10 cellular contexts compared by ENCODE assay signal in genomic region chr12:31370645-31371620, GRCh38. TPM values are rescaled to one million over a fixed set of nuclear protein-coding genes. Genes with fewer than 3 reads are reported as not detected.
DNase-seq lines count a peak whose midpoint lies in the region; ATAC-seq, FAIRE-seq and TF ChIP-seq lines count a peak whose summit lies in the region.
"Had no signal": no experiment of that assay in that cellular context is flagged by ENCODE, and none has a peak within 500 bp of the region (broad histone marks: within the 10 kb centered on the region; RNA-seq: fewer than 3 reads in every experiment).

No MANE protein-coding gene starts in this region.

- POLR2A ChIA-PET in endothelial cell of umbilical vein (lab: Charles Lee) = no interaction called here

- H3K4me3 ChIP-seq in endothelial cell of umbilical vein (replicated peaks in 1 of 3; ENCODE audit: insufficient read depth in 1 of 3, low read depth in 1 of 3, low read length in 3 of 3) (no peak overlapping the region), mucosa of descending colon (no peak overlapping the region)
- H3K4me3 ChIP-seq: SJSA1 had no signal

- H3K9ac ChIP-seq in endothelial cell of umbilical vein (replicated peaks; ENCODE audit: extremely low read depth, insufficient read depth, low read length) = no peak overlapping the region

- H3K27me3 ChIP-seq in endothelial cell of umbilical vein (ENCODE audit: control insufficient read depth in 2 of 2, insufficient read depth in 2 of 2, low read length in 2 of 2) = no peaks in the 10 kb centered on the region
- H3K27me3 ChIP-seq: SJSA1 had no signal

- peak; percentile 91 for ATAC-seq in mucosa of descending colon
- no peak for ATAC-seq in HG03571 (IDR thresholded peaks at IDR 0.05; ENCODE audit: unreplicated experiment)

- peak overlapping the region; percentile 46 for H3K27ac ChIP-seq in 22Rv1
- H3K27ac ChIP-seq in endothelial cell of umbilical vein (ENCODE audit: insufficient read depth, low read depth, low read length) = no peak overlapping the region
- H3K27ac ChIP-seq: SJSA1 had no signal

- H2AFZ ChIP-seq in endothelial cell of umbilical vein (ENCODE audit: low read depth, low read length) = peak overlapping the region; percentile 96

- no peaks in the 10 kb centered on the region for H3K79me2 ChIP-seq in endothelial cell of umbilical vein (ENCODE audit: control insufficient read depth, insufficient read depth, low read length)

- no peaks in the 10 kb centered on the region for H3K9me1 ChIP-seq in endothelial cell of umbilical vein (replicated peaks; ENCODE audit: control insufficient read depth, extremely low read depth, insufficient read depth, low read length)

- TF ChIP-seq CTCF in 22Rv1 (IDR thresholded peaks at IDR 0.05) (no peak), endothelial cell of umbilical vein (IDR thresholded peaks at IDR 0.05; ENCODE audit: extremely low read depth in 1 of 2, insufficient read depth in 1 of 2, low read depth in 1 of 2, low read length in 2 of 2) (no peak), mucosa of descending colon (IDR thresholded peaks at IDR 0.05) (no peak)

- no peaks in the 10 kb centered on the region for H4K20me1 ChIP-seq in endothelial cell of umbilical vein (replicated peaks; ENCODE audit: control insufficient read depth, extremely low read depth, insufficient read depth, low read length)

- H3K36me3 ChIP-seq in endothelial cell of umbilical vein (ENCODE audit: control insufficient read depth in 2 of 2, extremely low read depth in 1 of 2, insufficient read depth in 2 of 2, low read length in 2 of 2) = no peaks in the 10 kb centered on the region
- no peaks in the 10 kb centered on the region for H3K36me3 ChIP-seq in mucosa of descending colon (ENCODE audit: low read depth)
- H3K36me3 ChIP-seq: SJSA1 had no signal

- H3K4me2 ChIP-seq in endothelial cell of umbilical vein (ENCODE audit: insufficient read depth, low read length) = peak overlapping the region; percentile 38

- H3K9me3 ChIP-seq in endothelial cell of umbilical vein (replicated peaks; ENCODE audit: control insufficient read depth, insufficient read depth, low read length) = no peaks in the 10 kb centered on the region
- no peaks in the 10 kb centered on the region for H3K9me3 ChIP-seq in mucosa of descending colon
- H3K9me3 ChIP-seq: SJSA1 had no signal

- no TSS peak for BruUV-seq in endothelial cell of umbilical vein (replicated peaks; lab: Mats Ljungman, UMichigan)

- H3K4me1 ChIP-seq in endothelial cell of umbilical vein (ENCODE audit: control insufficient read depth, extremely low read depth, insufficient read depth, low read length) (peaks cover 17% of the 10 kb centered on the region), mucosa of descending colon (ENCODE audit: low read depth) (peaks cover 12% of the 10 kb centered on the region)

- DNase-seq in NCI-H526 treated with DMSO at 0.1 percent for 48 hours (lab: John Stamatoyannopoulos, UW) (peak; percentile 59), endothelial cell of umbilical vein (ENCODE audit: low read depth, low spot score) (no peak), mucosa of descending colon (peak in 2 of 3 donors; percentile 64 to 79), GM19238 (ENCODE audit: insufficient read length, low spot score) (no peak), H4 (ENCODE audit: low spot score) (no peak), C1 segment of cervical spinal cord (lab: John Stamatoyannopoulos, UW) (no peak)

- CTCF ChIA-PET in endothelial cell of umbilical vein (lab: Charles Lee) = interaction anchor here (0.6 to 1.3 kb wide), 2 partner anchors 10 to 32 kb away, joined by 3 to 4 read pairs; no protein-coding TSS in a partner anchor

- dilution Hi-C loops in endothelial cell of umbilical vein (cut with MboI; ENCODE audit: extremely low pct_ligation_motif_present, low sequenced_read_pairs) = no loop called here

- TF ChIP-seq POLR2A in endothelial cell of umbilical vein (IDR thresholded peaks at IDR 0.05; ENCODE audit: low read depth, low read length) = no peak

- FAIRE-seq in endothelial cell of umbilical vein (lab: Jason Lieb, UNC) = no peak
- FAIRE-seq: islet of Langerhans had no signal

- intact Hi-C loops in endothelial cell of umbilical vein (cut with micrococcal nuclease) (loop anchor here (2.0 kb wide), 1 partner anchor 44 kb away; the partner anchor contains the start of gene SINHCAF), mucosa of descending colon (cut with DNase I, micrococcal nuclease) (no loop called here)

TF ChIP-seq in endothelial cell of umbilical vein, 7 proteins besides CTCF, POLR2A, EP300 and RAD21:
- TF ChIP-seq JUN (IDR thresholded peaks at IDR 0.05; ENCODE audit: borderline replicate concordance, insufficient read depth, insufficient read length, low read depth) (no peak), GATA2 (IDR thresholded peaks at IDR 0.05; ENCODE audit: insufficient read depth, insufficient read length, low read depth, low read length) (no peak), FOS (IDR thresholded peaks at IDR 0.05; ENCODE audit: borderline replicate concordance, insufficient read depth, low read length) (no peak), EZH2 (IDR thresholded peaks at IDR 0.05; ENCODE audit: borderline replicate concordance, low read depth, low read length, severe bottlenecking) (no peak), POLR2AphosphoS5 (IDR thresholded peaks at IDR 0.05; ENCODE audit: insufficient read depth, low read depth, low read length) (no peak), MYC (IDR thresholded peaks at IDR 0.05; ENCODE audit: low read depth, low read length) (no peak)

RNA-seq across cellular contexts. Expression of gene SINHCAF, which starts 45.0 kb away (rescaled TPM):
- total RNA-seq in endothelial cell of umbilical vein (73.5 and 83.4 TPM in 2 replicates), mucosa of descending colon (10 to 100 TPM; 46.8 to 79.2 (median 71.9) TPM)
- 13.7 and 19.3 TPM in 2 replicates for polyA plus RNA-seq in endothelial cell of umbilical vein
- 30.1 and 30.3 TPM in 2 replicates for polyA plus RNA-seq in endothelial cell of umbilical vein (2011; cell fraction: cytosol; rRNA removed)
- polyA plus RNA-seq in endothelial cell of umbilical vein (2011; cell fraction: nucleus; rRNA removed) = 23.8 and 38.6 TPM in 2 replicates
- polyA plus RNA-seq in endothelial cell of umbilical vein (2012) = 51.6 and 59.2 TPM in 2 replicates
- 24.3 and 24.7 TPM in 2 replicates for polyA minus RNA-seq in endothelial cell of umbilical vein
- 45.3 TPM for polyA minus RNA-seq in endothelial cell of umbilical vein (2011; cell fraction: cytosol; rRNA and poly(A)+ RNA removed)
- polyA minus RNA-seq in endothelial cell of umbilical vein (2011; cell fraction: nucleus; rRNA and poly(A)+ RNA removed) = 31.5 and 42.6 TPM in 2 replicates
- 72.6 and 127 TPM in 2 replicates for total RNA-seq in H4 (2014; rRNA removed; shearing (Covaris generic))

Comparison
In these comparisons a context has a peak if more than half of its experiments do, and no peak if none do; other contexts are left out.
1. DNase-seq: peak in NCI-H526 treated with DMSO at 0.1 percent for 48 hours (single experiment) and mucosa of descending colon (2 of 3); none in endothelial cell of umbilical vein (single experiment), GM19238 (single experiment), H4 (single experiment) and C1 segment of cervical spinal cord (0 of 14).